27 cellular contexts compared by ENCODE assay signal in the genomic region with DNA sequence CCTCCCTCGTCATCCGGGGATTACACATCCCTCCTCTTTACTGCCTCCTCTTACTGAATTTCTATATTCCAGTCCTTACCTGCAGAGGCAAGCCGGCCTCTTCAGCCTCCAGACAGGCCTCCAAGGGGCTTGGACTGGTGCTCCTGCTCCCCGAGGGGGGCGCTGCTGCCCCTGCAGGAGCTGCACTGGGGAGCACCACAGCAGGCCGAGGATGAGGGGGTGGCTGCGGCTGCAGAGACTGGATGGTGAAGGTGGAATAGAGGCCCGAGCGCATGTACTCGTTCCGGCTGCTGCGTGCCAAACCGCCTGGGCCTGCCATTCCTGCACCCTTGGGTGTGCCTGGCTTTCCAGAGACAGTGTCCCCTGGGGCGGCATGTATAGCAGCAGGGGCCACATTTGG. TPM values are rescaled to one million over a fixed set of nuclear protein-coding genes. Genes with fewer than 3 reads are reported as not detected.
"Had no signal": no experiment of that assay in that cellular context is flagged by ENCODE, and none has a peak within 500 bp of the region (broad histone marks: within the 10 kb centered on the region; RNA-seq: fewer than 3 reads in every experiment).

No MANE protein-coding gene starts in this region.

- H3K4me3 ChIP-seq: esophagus muscularis mucosa, gastrocnemius medialis, heart right ventricle, testis, tibial nerve, upper lobe of right lung, vagina had no signal

- H3K27me3 Mint-ChIP-seq: stimulated activated memory B cell treated with anti-CD40 and anti-IgM and Interleukin-4, amounts not matched to agents 10 μg/mL and 1 μg/mL and 100 μg/mL, for 72 hours; stimulated activated naive CD8-positive, alpha-beta T cell treated with anti-CD3 and anti-CD28 coated beads, Interleukin-15, amount 100 ng/mL, for 72 hours had no signal

- H3K27ac ChIP-seq: epithelial cell of prostate, esophagus muscularis mucosa, gastrocnemius medialis, testis, upper lobe of right lung, vagina had no signal

- DNase-seq: effector memory CD4-positive, alpha-beta T cell; gastrocnemius medialis; heart right ventricle; hypothalamus; islet precursor cell; mammary epithelial cell; natural killer cell; posterior cingulate gyrus; spleen; stimulated activated CD4-positive, alpha-beta T cell treated with anti-CD3 and anti-CD28 coated beads, Interleukin-15, amount 100 ng/mL, for 24 hours; stimulated activated CD4-positive, alpha-beta T cell treated with anti-CD3 and anti-CD28 coated beads, Interleukin-1b, Interleukin-23, amount 100 ng/mL, for 48 hours; stimulated activated CD4-positive, alpha-beta T cell treated with anti-CD3 and anti-CD28 coated beads, Interleukin-4, amount 100 ng/mL, for 24 hours; stimulated activated naive CD8-positive, alpha-beta T cell treated with anti-CD3 and anti-CD28 coated beads, Interleukin-15, amount 100 ng/mL, for 72 hours; testis; upper lobe of right lung had no signal

- H3K9me3 Mint-ChIP-seq: natural killer cell; stimulated activated memory B cell treated with anti-CD40 and anti-IgM and Interleukin-4, amounts not matched to agents 10 μg/mL and 1 μg/mL and 100 μg/mL, for 72 hours had no signal

- H3K27ac Mint-ChIP-seq: natural killer cell had no signal

- H3K4me3 Mint-ChIP-seq: natural killer cell, neural crest cell had no signal

- ATAC-seq: gastrocnemius medialis; heart right ventricle; left lobe of liver; natural killer cell; sciatic nerve; stimulated activated memory B cell treated with anti-CD40 and anti-IgM and Interleukin-4, amounts not matched to agents 10 μg/mL and 1 μg/mL and 100 μg/mL, for 72 hours; stimulated activated naive CD8-positive, alpha-beta T cell treated with anti-CD3 and anti-CD28 coated beads, Interleukin-15, amount 100 ng/mL, for 72 hours; upper lobe of right lung had no signal

- H3K9me3 ChIP-seq: gastrocnemius medialis, testis, tibial nerve, upper lobe of right lung, vagina had no signal

- H3K4me1 Mint-ChIP-seq: neural crest cell had no signal

- H3K27me3 ChIP-seq: esophagus muscularis mucosa, gastrocnemius medialis, heart right ventricle, spleen, testis, tibial nerve, upper lobe of right lung, vagina had no signal

RNA-seq across cellular contexts. Expression of a gene that starts 19.2 kb away (rescaled TPM):
- total RNA-seq: fibroblast of villous mesenchyme, mesenteric fat pad, pulmonary artery endothelial cell, skeletal muscle tissue had no signal
